In the genomic region with DNA sequence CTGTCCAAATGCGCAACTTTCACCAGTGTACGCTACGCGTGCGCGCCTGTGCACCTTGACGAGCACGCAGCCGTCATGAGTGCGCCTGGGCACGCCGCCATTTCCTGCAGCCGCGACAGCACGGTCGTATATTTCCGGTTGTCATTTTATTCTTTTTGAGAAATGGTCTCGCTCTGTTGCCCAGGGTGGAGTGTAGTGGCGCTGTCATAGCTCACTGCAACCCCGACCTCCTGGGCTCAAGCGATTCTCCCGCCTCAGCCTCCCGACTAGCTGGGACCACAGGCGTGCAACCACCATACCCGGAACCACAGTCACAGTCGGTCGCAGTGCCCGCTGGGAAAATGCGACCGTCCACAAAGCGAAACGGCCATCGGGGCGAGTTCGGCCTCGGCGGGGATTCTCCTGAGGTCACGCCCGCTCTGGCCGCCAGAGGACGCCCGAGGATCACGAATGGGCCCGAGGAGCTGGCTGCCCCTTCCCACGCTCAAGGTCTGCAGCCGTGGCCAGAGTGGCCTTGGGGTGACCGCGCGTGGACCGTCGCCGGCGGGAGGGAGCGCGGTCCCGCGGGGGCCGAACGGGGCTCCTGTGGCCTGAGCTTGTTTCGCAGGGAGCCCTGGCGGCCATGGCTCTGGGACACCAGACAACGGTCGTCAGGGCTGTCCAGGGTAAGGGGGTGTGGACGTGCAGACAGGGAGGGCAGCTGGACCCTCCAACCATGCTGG, we compare ENCODE assay signal across 7 cellular contexts. TPM values are rescaled to one million over a fixed set of nuclear protein-coding genes. Genes with fewer than 3 reads are reported as not detected.
DNase-seq lines count a peak whose midpoint lies in the region; ATAC-seq and TF ChIP-seq lines count a peak whose summit lies in the region.

No MANE protein-coding gene starts in this region.

- TF ChIP-seq CTCF in GM12874 (IDR thresholded peaks at IDR 0.05; ENCODE audit: insufficient read depth, low read depth, low read length) (peak; percentile 81), lower lobe of right lung (IDR thresholded peaks at IDR 0.05) (peak; percentile 80)

- H3K9me3 ChIP-seq in lower lobe of right lung, result no peaks in the 10 kb centered on the region

- H3K27ac ChIP-seq in lower lobe of right lung, result peak overlapping the region; percentile 62

- ATAC-seq in HG02763 (IDR thresholded peaks at IDR 0.05; ENCODE audit: unreplicated experiment), result peak; percentile 59
- peak; percentile 87 to 94 for ATAC-seq in lower lobe of right lung

- peak overlapping the region; percentile 42 for H3K4me3 ChIP-seq in lower lobe of right lung

- no peaks in the 10 kb centered on the region for H3K27me3 ChIP-seq in lower lobe of right lung (ENCODE audit: low read depth)

- no peaks in the 10 kb centered on the region for H3K4me1 ChIP-seq in lower lobe of right lung

- peak; percentile 46 for DNase-seq in NCI-H2107 (lab: John Stamatoyannopoulos, UW)
- peak; percentile 54 to 58 for DNase-seq in activated CD4-positive, alpha-beta T cell treated with anti-CD3 and anti-CD28 coated beads for 4 hours
- peak; percentile 8 for DNase-seq in cortex of kidney (lab: John Stamatoyannopoulos, UW)
- peak; percentile 84 for DNase-seq in lower lobe of right lung
- peak; percentile 57 to 58 for DNase-seq in stimulated activated CD4-positive, alpha-beta T cell treated with anti-CD3 and anti-CD28 coated beads, Interleukin-4, amount 100 ng/mL, for 48 hours (ENCODE audit: low read depth in 2 of 2)

- intact Hi-C loops in lower lobe of right lung (cut with DNase I), result no loop called here

- H3K36me3 ChIP-seq in lower lobe of right lung, result no peaks in the 10 kb centered on the region

RNA-seq across cellular contexts. Expression of gene PNMA3, which starts 23.7 kb away (rescaled TPM):
- total RNA-seq in lower lobe of right lung, result 0.41 TPM

RNA-seq across cellular contexts. Expression of gene PNMA5, which starts 38.6 kb away (rescaled TPM):
- total RNA-seq in lower lobe of right lung, result 0.18 TPM

RNA-seq across cellular contexts. Expression of gene PNMA6A, which starts 39.7 kb away (rescaled TPM):
- total RNA-seq in lower lobe of right lung, result 1.2 TPM

Comparison
In these comparisons a context has a peak if more than half of its experiments do, and no peak if none do; other contexts are left out.
1. Peak in every context shown above with its lines: DNase-seq, ATAC-seq, H3K4me3 ChIP-seq and H3K27ac ChIP-seq.
2. DNase-seq: peak in every context shown above with its lines; median percentile 84 in lower lobe of right lung; 58 in stimulated activated CD4-positive, alpha-beta T cell treated with anti-CD3 and anti-CD28 coated beads, Interleukin-4, amount 100 ng/mL, for 48 hours; 56 in activated CD4-positive, alpha-beta T cell treated with anti-CD3 and anti-CD28 coated beads for 4 hours; 46 in NCI-H2107; 8 in cortex of kidney.